17 cellular contexts compared by ENCODE assay signal in genomic region chr10:88125766-88126165, GRCh38.
"Had no signal": no experiment of that assay in that cellular context is flagged by ENCODE, and none has a peak within 500 bp of the region (broad histone marks: within the 10 kb centered on the region; RNA-seq: fewer than 3 reads in every experiment).

No MANE protein-coding gene starts in this region.

- H3K4me3 ChIP-seq: esophagus muscularis mucosa, gastrocnemius medialis, spleen, stomach, thoracic aorta had no signal

- H3K27ac ChIP-seq: epithelial cell of prostate, esophagus muscularis mucosa, gastrocnemius medialis, spleen, stomach, thoracic aorta had no signal

- H3K9me3 ChIP-seq: esophagus muscularis mucosa, gastrocnemius medialis, spleen, stomach, thoracic aorta had no signal

- DNase-seq: effector memory CD8-positive, alpha-beta T cell; gastrocnemius medialis; islet precursor cell; mammary epithelial cell; natural killer cell; posterior cingulate gyrus; spleen; stimulated activated CD4-positive, alpha-beta T cell treated with anti-CD3 and anti-CD28 coated beads, Interleukin-15, amount 100 ng/mL, for 24 hours; stimulated activated CD4-positive, alpha-beta T cell treated with anti-CD3 and anti-CD28 coated beads, Interleukin-1b, Interleukin-23, amount 100 ng/mL, for 48 hours; stimulated activated CD4-positive, alpha-beta T cell treated with anti-CD3 and anti-CD28 coated beads, Interleukin-4, amount 100 ng/mL, for 24 hours; stimulated activated naive CD4-positive, alpha-beta T cell; stomach; substantia nigra; trophoblast cell had no signal

- H3K36me3 ChIP-seq: esophagus muscularis mucosa, gastrocnemius medialis, spleen, stomach, thoracic aorta had no signal

- H3K4me1 ChIP-seq: esophagus muscularis mucosa had no signal

- H3K27me3 ChIP-seq: gastrocnemius medialis, spleen, stomach had no signal
